In the genomic region with DNA sequence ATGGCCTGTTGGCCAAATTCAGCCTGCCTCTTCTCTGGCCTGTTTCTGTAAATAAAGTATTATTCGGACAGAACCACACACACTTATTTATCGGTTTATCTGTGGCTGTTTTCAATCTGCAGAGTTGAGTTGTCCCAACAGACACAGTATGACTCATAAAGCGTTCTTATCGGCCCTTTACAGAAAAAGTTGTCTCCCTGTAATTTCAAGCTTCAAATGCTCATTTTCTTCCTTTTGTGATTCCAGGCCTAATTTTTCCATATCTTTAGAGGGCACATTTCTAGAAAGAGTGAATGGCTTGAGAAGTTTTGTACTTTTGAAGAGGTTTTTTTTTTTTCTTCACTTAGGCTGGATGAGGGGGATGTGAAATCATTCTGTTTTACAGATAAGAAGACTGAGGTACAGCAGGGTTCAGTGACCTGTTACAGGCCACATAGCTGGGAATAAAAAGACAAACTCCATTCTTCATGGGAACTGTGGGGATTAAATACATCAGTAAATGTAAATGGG, we compare ENCODE assay signal across 1 cellular context.
TF ChIP-seq lines count a peak whose summit lies in the region.

No MANE protein-coding gene starts in this region.

TF ChIP-seq in K562, 482 proteins besides CTCF, POLR2A, EP300 and RAD21 (continued from another document and continues in another):
- TF ChIP-seq NCOA1 (IDR thresholded peaks at IDR 0.05; ENCODE audit: low read depth) (no peak), ZNF785 (CRISPR knock-in tag; IDR thresholded peaks at IDR 0.05) (no peak), KLF16 (IDR thresholded peaks at IDR 0.05) (peak; percentile 65), TEAD1 (CRISPR knock-in tag; IDR thresholded peaks at IDR 0.05) (no peak), TCF3 (CRISPR knock-in tag; IDR thresholded peaks at IDR 0.05) (peak; percentile 73), KDM5B (IDR thresholded peaks at IDR 0.05; ENCODE audit: insufficient replicate concordance, low read depth, low read length) (no peak), HMGN3 (IDR thresholded peaks at IDR 0.05; ENCODE audit: borderline replicate concordance, extremely low read depth, insufficient read length, low read depth, low read length) (no peak), ZNF707 (CRISPR knock-in tag; conservative IDR thresholded peaks at IDR 0.05) (no peak), CTBP1 (IDR thresholded peaks at IDR 0.05; ENCODE audit: borderline replicate concordance) (no peak), HCFC1 (IDR thresholded peaks at IDR 0.05; ENCODE audit: low read depth, low read length) (no peak), POLR2H (tag; IDR thresholded peaks at IDR 0.05; ENCODE audit: low read depth) (no peak), TFAM (CRISPR knock-in tag; conservative IDR thresholded peaks at IDR 0.05) (no peak), MTF1 (CRISPR knock-in tag; IDR thresholded peaks at IDR 0.05; ENCODE audit: borderline replicate concordance) (no peak), CBFA2T2 (conservative IDR thresholded peaks at IDR 0.05) (peak; percentile 88), STAT5A (IDR thresholded peaks at IDR 0.05; ENCODE audit: borderline replicate concordance, low read length) (no peak), CXXC5 (CRISPR knock-in tag; IDR thresholded peaks at IDR 0.05) (no peak), CBX2 (IDR thresholded peaks at IDR 0.05; ENCODE audit: insufficient read depth, low read length, poor library complexity, severe bottlenecking) (no peak), BDP1 (IDR thresholded peaks at IDR 0.05; ENCODE audit: insufficient read depth, insufficient read length) (no peak), TRIM28 (IDR thresholded peaks at IDR 0.05) (no peak), PPARD (CRISPR knock-in tag; IDR thresholded peaks at IDR 0.05) (no peak), PML (IDR thresholded peaks at IDR 0.05; ENCODE audit: low read length) (peak; percentile 55; the same call in 1 of the 2 replicates), POLR2AphosphoS2 (IDR thresholded peaks at IDR 0.05; ENCODE audit: low read length) (no peak), NR3C1 (CRISPR knock-in tag; IDR thresholded peaks at IDR 0.05) (no peak), ZNF347 (CRISPR knock-in tag; IDR thresholded peaks at IDR 0.05; ENCODE audit: low read depth) (no peak), ZBTB1 (CRISPR knock-in tag; IDR thresholded peaks at IDR 0.05; ENCODE audit: borderline replicate concordance, low read depth) (no peak), FOXK2 (conservative IDR thresholded peaks at IDR 0.05 in 1 of 2, IDR thresholded peaks at IDR 0.05 in 1 of 2; ENCODE audit: low read depth in 2 of 2) (0 out of 4 replicates have a peak, but pooled peaks have one; percentile 33 to 48), HLTF (IDR thresholded peaks at IDR 0.05) (no peak), HDAC1 (IDR thresholded peaks at IDR 0.05) (peak in 1 of 2 experiments; percentile 17; a peak in 1 of 4 replicates), ZNF384 (IDR thresholded peaks at IDR 0.05; ENCODE audit: low read depth, low read length) (peak; percentile 56; the same call in 1 of the 2 replicates), ZSCAN32 (CRISPR knock-in tag; IDR thresholded peaks at IDR 0.05) (no peak), HNRNPUL1 (IDR thresholded peaks at IDR 0.05; ENCODE audit: low read length) (no peak), FUS (optimal IDR thresholded peaks at IDR 0.05; ENCODE audit: low read depth, low read length) (no peak), ADNP (tag; IDR thresholded peaks at IDR 0.05) (peak; percentile 75; the same call in 1 of the 2 replicates), MTA3 (IDR thresholded peaks at IDR 0.05; ENCODE audit: borderline replicate concordance) (no peak), HDAC2 (IDR thresholded peaks at IDR 0.05) (no peak), ZNF589 (CRISPR knock-in tag; IDR thresholded peaks at IDR 0.05; ENCODE audit: low read depth) (peak; percentile 83; the same call in 1 of the 2 replicates), FOXK1 (CRISPR knock-in tag; IDR thresholded peaks at IDR 0.05; ENCODE audit: borderline replicate concordance) (no peak), POLR3G (IDR thresholded peaks at IDR 0.05; ENCODE audit: extremely low read depth, insufficient read length, insufficient replicate concordance) (no peak), FOXA3 (CRISPR knock-in tag; conservative IDR thresholded peaks at IDR 0.05 in 1 of 2, IDR thresholded peaks at IDR 0.05 in 1 of 2) (peak in 1 of 2 experiments; percentile 72; a peak in 2 of 4 replicates), SMAD4 (CRISPR knock-in tag; conservative IDR thresholded peaks at IDR 0.05) (no peak)
- TF ChIP-seq, protein P1, sequence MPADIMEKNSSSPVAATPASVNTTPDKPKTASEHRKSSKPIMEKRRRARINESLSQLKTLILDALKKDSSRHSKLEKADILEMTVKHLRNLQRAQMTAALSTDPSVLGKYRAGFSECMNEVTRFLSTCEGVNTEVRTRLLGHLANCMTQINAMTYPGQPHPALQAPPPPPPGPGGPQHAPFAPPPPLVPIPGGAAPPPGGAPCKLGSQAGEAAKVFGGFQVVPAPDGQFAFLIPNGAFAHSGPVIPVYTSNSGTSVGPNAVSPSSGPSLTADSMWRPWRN (IDR thresholded peaks at IDR 0.05; ENCODE audit: low read depth), result peak; percentile 73
- TF ChIP-seq, protein P2, sequence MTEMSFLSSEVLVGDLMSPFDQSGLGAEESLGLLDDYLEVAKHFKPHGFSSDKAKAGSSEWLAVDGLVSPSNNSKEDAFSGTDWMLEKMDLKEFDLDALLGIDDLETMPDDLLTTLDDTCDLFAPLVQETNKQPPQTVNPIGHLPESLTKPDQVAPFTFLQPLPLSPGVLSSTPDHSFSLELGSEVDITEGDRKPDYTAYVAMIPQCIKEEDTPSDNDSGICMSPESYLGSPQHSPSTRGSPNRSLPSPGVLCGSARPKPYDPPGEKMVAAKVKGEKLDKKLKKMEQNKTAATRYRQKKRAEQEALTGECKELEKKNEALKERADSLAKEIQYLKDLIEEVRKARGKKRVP (CRISPR knock-in tag; IDR thresholded peaks at IDR 0.05), result no peak
- TF ChIP-seq, protein P3, sequence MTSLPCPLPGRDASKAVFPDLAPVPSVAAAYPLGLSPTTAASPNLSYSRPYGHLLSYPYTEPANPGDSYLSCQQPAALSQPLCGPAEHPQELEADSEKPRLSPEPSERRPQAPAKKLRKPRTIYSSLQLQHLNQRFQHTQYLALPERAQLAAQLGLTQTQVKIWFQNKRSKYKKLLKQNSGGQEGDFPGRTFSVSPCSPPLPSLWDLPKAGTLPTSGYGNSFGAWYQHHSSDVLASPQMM (CRISPR knock-in tag; IDR thresholded peaks at IDR 0.05), result no peak
- TF ChIP-seq, protein P4, sequence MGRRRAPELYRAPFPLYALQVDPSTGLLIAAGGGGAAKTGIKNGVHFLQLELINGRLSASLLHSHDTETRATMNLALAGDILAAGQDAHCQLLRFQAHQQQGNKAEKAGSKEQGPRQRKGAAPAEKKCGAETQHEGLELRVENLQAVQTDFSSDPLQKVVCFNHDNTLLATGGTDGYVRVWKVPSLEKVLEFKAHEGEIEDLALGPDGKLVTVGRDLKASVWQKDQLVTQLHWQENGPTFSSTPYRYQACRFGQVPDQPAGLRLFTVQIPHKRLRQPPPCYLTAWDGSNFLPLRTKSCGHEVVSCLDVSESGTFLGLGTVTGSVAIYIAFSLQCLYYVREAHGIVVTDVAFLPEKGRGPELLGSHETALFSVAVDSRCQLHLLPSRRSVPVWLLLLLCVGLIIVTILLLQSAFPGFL (CRISPR knock-in tag; IDR thresholded peaks at IDR 0.05), result no peak
- TF ChIP-seq, protein P5, sequence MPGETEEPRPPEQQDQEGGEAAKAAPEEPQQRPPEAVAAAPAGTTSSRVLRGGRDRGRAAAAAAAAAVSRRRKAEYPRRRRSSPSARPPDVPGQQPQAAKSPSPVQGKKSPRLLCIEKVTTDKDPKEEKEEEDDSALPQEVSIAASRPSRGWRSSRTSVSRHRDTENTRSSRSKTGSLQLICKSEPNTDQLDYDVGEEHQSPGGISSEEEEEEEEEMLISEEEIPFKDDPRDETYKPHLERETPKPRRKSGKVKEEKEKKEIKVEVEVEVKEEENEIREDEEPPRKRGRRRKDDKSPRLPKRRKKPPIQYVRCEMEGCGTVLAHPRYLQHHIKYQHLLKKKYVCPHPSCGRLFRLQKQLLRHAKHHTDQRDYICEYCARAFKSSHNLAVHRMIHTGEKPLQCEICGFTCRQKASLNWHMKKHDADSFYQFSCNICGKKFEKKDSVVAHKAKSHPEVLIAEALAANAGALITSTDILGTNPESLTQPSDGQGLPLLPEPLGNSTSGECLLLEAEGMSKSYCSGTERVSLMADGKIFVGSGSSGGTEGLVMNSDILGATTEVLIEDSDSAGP (CRISPR knock-in tag; IDR thresholded peaks at IDR 0.05), result no peak
- TF ChIP-seq, protein P6, sequence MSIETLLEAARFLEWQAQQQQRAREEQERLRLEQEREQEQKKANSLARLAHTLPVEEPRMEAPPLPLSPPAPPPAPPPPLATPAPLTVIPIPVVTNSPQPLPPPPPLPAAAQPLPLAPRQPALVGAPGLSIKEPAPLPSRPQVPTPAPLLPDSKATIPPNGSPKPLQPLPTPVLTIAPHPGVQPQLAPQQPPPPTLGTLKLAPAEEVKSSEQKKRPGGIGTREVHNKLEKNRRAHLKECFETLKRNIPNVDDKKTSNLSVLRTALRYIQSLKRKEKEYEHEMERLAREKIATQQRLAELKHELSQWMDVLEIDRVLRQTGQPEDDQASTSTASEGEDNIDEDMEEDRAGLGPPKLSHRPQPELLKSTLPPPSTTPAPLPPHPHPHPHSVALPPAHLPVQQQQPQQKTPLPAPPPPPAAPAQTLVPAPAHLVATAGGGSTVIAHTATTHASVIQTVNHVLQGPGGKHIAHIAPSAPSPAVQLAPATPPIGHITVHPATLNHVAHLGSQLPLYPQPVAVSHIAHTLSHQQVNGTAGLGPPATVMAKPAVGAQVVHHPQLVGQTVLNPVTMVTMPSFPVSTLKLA (conservative IDR thresholded peaks at IDR 0.05), result no peak
- TF ChIP-seq, protein P7, sequence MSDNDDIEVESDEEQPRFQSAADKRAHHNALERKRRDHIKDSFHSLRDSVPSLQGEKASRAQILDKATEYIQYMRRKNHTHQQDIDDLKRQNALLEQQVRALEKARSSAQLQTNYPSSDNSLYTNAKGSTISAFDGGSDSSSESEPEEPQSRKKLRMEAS (CRISPR knock-in tag; IDR thresholded peaks at IDR 0.05), result no peak
- TF ChIP-seq, protein P8, sequence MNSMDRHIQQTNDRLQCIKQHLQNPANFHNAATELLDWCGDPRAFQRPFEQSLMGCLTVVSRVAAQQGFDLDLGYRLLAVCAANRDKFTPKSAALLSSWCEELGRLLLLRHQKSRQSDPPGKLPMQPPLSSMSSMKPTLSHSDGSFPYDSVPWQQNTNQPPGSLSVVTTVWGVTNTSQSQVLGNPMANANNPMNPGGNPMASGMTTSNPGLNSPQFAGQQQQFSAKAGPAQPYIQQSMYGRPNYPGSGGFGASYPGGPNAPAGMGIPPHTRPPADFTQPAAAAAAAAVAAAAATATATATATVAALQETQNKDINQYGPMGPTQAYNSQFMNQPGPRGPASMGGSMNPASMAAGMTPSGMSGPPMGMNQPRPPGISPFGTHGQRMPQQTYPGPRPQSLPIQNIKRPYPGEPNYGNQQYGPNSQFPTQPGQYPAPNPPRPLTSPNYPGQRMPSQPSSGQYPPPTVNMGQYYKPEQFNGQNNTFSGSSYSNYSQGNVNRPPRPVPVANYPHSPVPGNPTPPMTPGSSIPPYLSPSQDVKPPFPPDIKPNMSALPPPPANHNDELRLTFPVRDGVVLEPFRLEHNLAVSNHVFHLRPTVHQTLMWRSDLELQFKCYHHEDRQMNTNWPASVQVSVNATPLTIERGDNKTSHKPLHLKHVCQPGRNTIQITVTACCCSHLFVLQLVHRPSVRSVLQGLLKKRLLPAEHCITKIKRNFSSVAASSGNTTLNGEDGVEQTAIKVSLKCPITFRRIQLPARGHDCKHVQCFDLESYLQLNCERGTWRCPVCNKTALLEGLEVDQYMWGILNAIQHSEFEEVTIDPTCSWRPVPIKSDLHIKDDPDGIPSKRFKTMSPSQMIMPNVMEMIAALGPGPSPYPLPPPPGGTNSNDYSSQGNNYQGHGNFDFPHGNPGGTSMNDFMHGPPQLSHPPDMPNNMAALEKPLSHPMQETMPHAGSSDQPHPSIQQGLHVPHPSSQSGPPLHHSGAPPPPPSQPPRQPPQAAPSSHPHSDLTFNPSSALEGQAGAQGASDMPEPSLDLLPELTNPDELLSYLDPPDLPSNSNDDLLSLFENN (IDR thresholded peaks at IDR 0.05; ENCODE audit: low read depth in 2 of 2, low read length in 2 of 2), result no peak
- TF ChIP-seq, protein P9, sequence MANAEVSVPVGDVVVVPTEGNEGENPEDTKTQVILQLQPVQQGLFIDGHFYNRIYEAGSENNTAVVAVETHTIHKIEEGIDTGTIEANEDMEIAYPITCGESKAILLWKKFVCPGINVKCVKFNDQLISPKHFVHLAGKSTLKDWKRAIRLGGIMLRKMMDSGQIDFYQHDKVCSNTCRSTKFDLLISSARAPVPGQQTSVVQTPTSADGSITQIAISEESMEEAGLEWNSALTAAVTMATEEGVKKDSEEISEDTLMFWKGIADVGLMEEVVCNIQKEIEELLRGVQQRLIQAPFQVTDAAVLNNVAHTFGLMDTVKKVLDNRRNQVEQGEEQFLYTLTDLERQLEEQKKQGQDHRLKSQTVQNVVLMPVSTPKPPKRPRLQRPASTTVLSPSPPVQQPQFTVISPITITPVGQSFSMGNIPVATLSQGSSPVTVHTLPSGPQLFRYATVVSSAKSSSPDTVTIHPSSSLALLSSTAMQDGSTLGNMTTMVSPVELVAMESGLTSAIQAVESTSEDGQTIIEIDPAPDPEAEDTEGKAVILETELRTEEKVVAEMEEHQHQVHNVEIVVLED (CRISPR knock-in tag; IDR thresholded peaks at IDR 0.05), result no peak
